Comparison of ENCODE assay signal across 14 cellular contexts in genomic region chr18:76963951-76964350, GRCh38.
A peak's percentile ranks its signal among the peaks of the same experiment; 100 is the strongest.
DNase-seq lines count a peak whose midpoint lies in the region; ATAC-seq lines count a peak whose summit lies in the region.
"Had no signal": no experiment of that assay in that cellular context is flagged by ENCODE, and none has a peak within 500 bp of the region (broad histone marks: within the 10 kb centered on the region; RNA-seq: fewer than 3 reads in every experiment).

No MANE protein-coding gene starts in this region.

- intact Hi-C loops in dendritic cell treated with granulocyte-macrophage colony-stimulating factor and Interleukin-4, amounts not matched to agents 40 ng/mL and 50 ng/mL, for 4 days (cut with micrococcal nuclease), result no loop called here

- peak overlapping the region; percentile 62 for H3K27ac Mint-ChIP-seq in dendritic cell treated with granulocyte-macrophage colony-stimulating factor and Interleukin-4, amounts not matched to agents 40 ng/mL and 50 ng/mL, for 4 days
- H3K27ac Mint-ChIP-seq: mesothelial cell of epicardium, progenitor cell of endocrine pancreas had no signal

- H3K4me1 Mint-ChIP-seq in dendritic cell treated with granulocyte-macrophage colony-stimulating factor and Interleukin-4, amounts not matched to agents 40 ng/mL and 50 ng/mL, for 4 days (ENCODE audit: low read depth), result peaks cover 15% of the 10 kb centered on the region

- ATAC-seq in GM18502 (IDR thresholded peaks at IDR 0.05; ENCODE audit: poor library complexity, unreplicated experiment) (peak; percentile 52), GM19468 (IDR thresholded peaks at IDR 0.05; ENCODE audit: extremely low read depth, unreplicated experiment) (peak; percentile 34), HG03175 (IDR thresholded peaks at IDR 0.05; ENCODE audit: unreplicated experiment) (peak; percentile 60)

- H3K27me3 Mint-ChIP-seq in dendritic cell treated with granulocyte-macrophage colony-stimulating factor and Interleukin-4, amounts not matched to agents 40 ng/mL and 50 ng/mL, for 4 days, result no peaks in the 10 kb centered on the region
- H3K27me3 Mint-ChIP-seq: progenitor cell of endocrine pancreas had no signal

- H3K9me3 Mint-ChIP-seq in dendritic cell treated with granulocyte-macrophage colony-stimulating factor and Interleukin-4, amounts not matched to agents 40 ng/mL and 50 ng/mL, for 4 days, result no peaks in the 10 kb centered on the region

- peaks cover 46% of the 10 kb centered on the region for H3K36me3 Mint-ChIP-seq in dendritic cell treated with granulocyte-macrophage colony-stimulating factor and Interleukin-4, amounts not matched to agents 40 ng/mL and 50 ng/mL, for 4 days (ENCODE audit: low read depth)

- no peak for DNase-seq in NCI-H2107 treated with DMSO at 0.1 percent for 48 hours (lab: John Stamatoyannopoulos, UW; ENCODE audit: unreplicated experiment)
- DNase-seq in NCI-H1436 (lab: John Stamatoyannopoulos, UW), result no peak
- DNase-seq in A172 (ENCODE audit: low spot score), result no peak
- DNase-seq: activated gamma-delta T cell treated with Interleukin-2 at 50 U/mL for 16 hours; central memory CD4-positive, alpha-beta T cell; DMS 273 treated with DMSO at 0.1 percent for 48 hours; stimulated activated CD4-positive, alpha-beta T cell treated with anti-CD3 and anti-CD28 coated beads, Interleukin-2, amount 100 ng/mL, for 24 hours; stomach had no signal

- H3K4me3 Mint-ChIP-seq in dendritic cell treated with granulocyte-macrophage colony-stimulating factor and Interleukin-4, amounts not matched to agents 40 ng/mL and 50 ng/mL, for 4 days, result no peak overlapping the region
- H3K4me3 Mint-ChIP-seq: mesothelial cell of epicardium had no signal
